1 cellular context compared by ENCODE assay signal in the genomic region with DNA sequence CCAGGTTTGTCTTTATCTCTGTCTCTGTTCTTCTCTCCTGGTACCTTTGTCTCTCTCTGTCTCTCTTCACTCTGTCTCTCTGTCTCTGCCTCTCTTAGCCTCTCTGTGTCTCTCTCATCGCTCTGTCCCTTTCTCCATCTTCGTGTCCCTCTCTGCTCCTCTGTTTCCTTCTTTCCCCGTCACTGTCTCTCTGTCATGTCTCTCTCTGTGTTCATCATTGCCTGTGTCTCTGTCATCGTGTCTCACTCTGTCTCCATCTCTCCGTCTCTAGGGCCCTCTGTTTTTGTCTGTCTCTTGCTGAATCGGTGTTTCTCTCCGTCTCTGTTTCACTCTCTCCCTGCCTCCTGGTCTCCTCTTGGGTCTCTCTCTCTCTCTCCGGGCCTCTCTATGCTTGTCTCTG.
TF ChIP-seq lines count a peak whose summit lies in the region.

No MANE protein-coding gene starts in this region.

TF ChIP-seq in K562, 482 proteins besides CTCF, POLR2A, EP300 and RAD21 (continues in another document):
- TF ChIP-seq SMAD1 (IDR thresholded peaks at IDR 0.05; ENCODE audit: low read depth, low read length, partially characterized antibody) (no peak), C11orf30 (IDR thresholded peaks at IDR 0.05; ENCODE audit: low read depth) (no peak), SMAD4 (CRISPR knock-in tag; conservative IDR thresholded peaks at IDR 0.05) (no peak), E2F8 (IDR thresholded peaks at IDR 0.05; ENCODE audit: low read depth, partially characterized antibody) (no peak), SRF (CRISPR knock-in tag; IDR thresholded peaks at IDR 0.05) (no peak), TRIM24 (IDR thresholded peaks at IDR 0.05) (peak in 1 of 2 experiments; percentile 8; a peak in 1 of 4 replicates), RFX7 (CRISPR knock-in tag; IDR thresholded peaks at IDR 0.05) (no peak), ARHGAP35 (IDR thresholded peaks at IDR 0.05; ENCODE audit: partially characterized antibody) (peak; percentile 68), ZFP1 (CRISPR knock-in tag; IDR thresholded peaks at IDR 0.05) (no peak), RBBP5 (IDR thresholded peaks at IDR 0.05; ENCODE audit: borderline replicate concordance, insufficient read depth, low read length, poor library complexity, severe bottlenecking) (no peak), PTTG1 (tag; IDR thresholded peaks at IDR 0.05; ENCODE audit: low read depth) (no peak), FOXA1 (IDR thresholded peaks at IDR 0.05; ENCODE audit: borderline replicate concordance) (no peak), SMARCA5 (IDR thresholded peaks at IDR 0.05) (0 out of 2 replicates have a peak, but pooled peaks have one; percentile 49), MIER1 (IDR thresholded peaks at IDR 0.05; ENCODE audit: low read depth) (0 out of 2 replicates have a peak, but pooled peaks have one; percentile 15), MTA1 (IDR thresholded peaks at IDR 0.05; ENCODE audit: borderline replicate concordance) (no peak), OTX1 (CRISPR knock-in tag; IDR thresholded peaks at IDR 0.05) (peak; percentile 34; the same call in 1 of the 2 replicates), SRSF1 (IDR thresholded peaks at IDR 0.05; ENCODE audit: low read depth, low read length) (no peak), ZNF561 (CRISPR knock-in tag; conservative IDR thresholded peaks at IDR 0.05) (no peak), SRSF9 (IDR thresholded peaks at IDR 0.05; ENCODE audit: borderline replicate concordance, low read depth, low read length) (no peak), ELF4 (CRISPR knock-in tag; IDR thresholded peaks at IDR 0.05) (peak; percentile 63; the same call in 1 of the 2 replicates), HLTF (IDR thresholded peaks at IDR 0.05) (peak; percentile 83), KLF16 (IDR thresholded peaks at IDR 0.05) (no peak), THRB (CRISPR knock-in tag; conservative IDR thresholded peaks at IDR 0.05) (0 out of 2 replicates have a peak, but pooled peaks have one; percentile 32), ASH1L (IDR thresholded peaks at IDR 0.05; ENCODE audit: borderline replicate concordance, low read depth, partially characterized antibody) (no peak), ZNF586 (CRISPR knock-in tag; conservative IDR thresholded peaks at IDR 0.05) (no peak), ZNF217 (CRISPR knock-in tag; IDR thresholded peaks at IDR 0.05) (no peak), L3MBTL2 (IDR thresholded peaks at IDR 0.05) (no peak), KAT7 (CRISPR knock-in tag; IDR thresholded peaks at IDR 0.05; ENCODE audit: borderline replicate concordance) (no peak), WHSC1 (IDR thresholded peaks at IDR 0.05; ENCODE audit: low read length) (no peak), HDGF (IDR thresholded peaks at IDR 0.05) (peak; percentile 73; the same call in 1 of the 2 replicates), ZZZ3 (IDR thresholded peaks at IDR 0.05) (no peak), ZNF668 (CRISPR knock-in tag; IDR thresholded peaks at IDR 0.05) (no peak), ZNF740 (CRISPR knock-in tag; IDR thresholded peaks at IDR 0.05) (no peak), ZNF740 (tag; IDR thresholded peaks at IDR 0.05) (no peak), RCOR1 (IDR thresholded peaks at IDR 0.05; ENCODE audit: borderline replicate concordance in 1 of 2, low read depth in 2 of 2, low read length in 2 of 2) (no peak), KDM1A (IDR thresholded peaks at IDR 0.05) (peak; percentile 0 to 20; a peak in 1 of 4 replicates), HDAC6 (IDR thresholded peaks at IDR 0.05; ENCODE audit: low read depth, low read length) (no peak), GABPB1 (CRISPR knock-in tag; IDR thresholded peaks at IDR 0.05) (no peak), PHF20 (IDR thresholded peaks at IDR 0.05; ENCODE audit: partially characterized antibody) (peak; percentile 12), MYBL2 (IDR thresholded peaks at IDR 0.05; ENCODE audit: low read depth) (no peak), MYBL2 (CRISPR knock-in tag; IDR thresholded peaks at IDR 0.05; ENCODE audit: borderline replicate concordance) (no peak), SRSF3 (IDR thresholded peaks at IDR 0.05; ENCODE audit: insufficient read depth, low read length) (no peak), ZNF3 (CRISPR knock-in tag; IDR thresholded peaks at IDR 0.05) (no peak), RBM39 (optimal IDR thresholded peaks at IDR 0.05; ENCODE audit: low read depth, low read length) (no peak), HDAC2 (IDR thresholded peaks at IDR 0.05) (no peak), NR4A1 (CRISPR knock-in tag; IDR thresholded peaks at IDR 0.05) (no peak), NR4A1 (tag; IDR thresholded peaks at IDR 0.05) (no peak), FOXK2 (conservative IDR thresholded peaks at IDR 0.05 in 1 of 2, IDR thresholded peaks at IDR 0.05 in 1 of 2; ENCODE audit: low read depth in 2 of 2) (peak in 1 of 2 experiments; percentile 23; a peak in 1 of 4 replicates), NFRKB (IDR thresholded peaks at IDR 0.05; ENCODE audit: low read depth) (peak; percentile 28), SIN3B (IDR thresholded peaks at IDR 0.05; ENCODE audit: low read depth) (no peak), SNIP1 (IDR thresholded peaks at IDR 0.05; ENCODE audit: low read depth) (0 out of 2 replicates have a peak, but pooled peaks have one; percentile 33), NKRF (IDR thresholded peaks at IDR 0.05; ENCODE audit: borderline replicate concordance) (peak; percentile 51; the same call in 1 of the 2 replicates)
- TF ChIP-seq, protein P1, sequence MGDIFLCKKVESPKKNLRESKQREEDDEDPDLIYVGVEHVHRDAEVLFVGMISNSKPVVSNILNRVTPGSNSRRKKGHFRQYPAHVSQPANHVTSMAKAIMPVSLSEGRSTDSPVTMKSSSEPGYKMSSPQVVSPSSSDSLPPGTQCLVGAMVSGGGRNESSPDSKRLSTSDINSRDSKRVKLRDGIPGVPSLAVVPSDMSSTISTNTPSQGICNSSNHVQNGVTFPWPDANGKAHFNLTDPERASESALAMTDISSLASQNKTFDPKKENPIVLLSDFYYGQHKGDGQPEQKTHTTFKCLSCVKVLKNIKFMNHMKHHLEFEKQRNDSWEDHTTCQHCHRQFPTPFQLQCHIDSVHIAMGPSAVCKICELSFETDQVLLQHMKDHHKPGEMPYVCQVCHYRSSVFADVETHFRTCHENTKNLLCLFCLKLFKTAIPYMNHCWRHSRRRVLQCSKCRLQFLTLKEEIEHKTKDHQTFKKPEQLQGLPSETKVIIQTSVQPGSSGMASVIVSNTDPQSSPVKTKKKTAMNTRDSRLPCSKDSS (IDR thresholded peaks at IDR 0.05; ENCODE audit: low read depth, partially characterized antibody), result peak; percentile 16
- TF ChIP-seq, protein P2, sequence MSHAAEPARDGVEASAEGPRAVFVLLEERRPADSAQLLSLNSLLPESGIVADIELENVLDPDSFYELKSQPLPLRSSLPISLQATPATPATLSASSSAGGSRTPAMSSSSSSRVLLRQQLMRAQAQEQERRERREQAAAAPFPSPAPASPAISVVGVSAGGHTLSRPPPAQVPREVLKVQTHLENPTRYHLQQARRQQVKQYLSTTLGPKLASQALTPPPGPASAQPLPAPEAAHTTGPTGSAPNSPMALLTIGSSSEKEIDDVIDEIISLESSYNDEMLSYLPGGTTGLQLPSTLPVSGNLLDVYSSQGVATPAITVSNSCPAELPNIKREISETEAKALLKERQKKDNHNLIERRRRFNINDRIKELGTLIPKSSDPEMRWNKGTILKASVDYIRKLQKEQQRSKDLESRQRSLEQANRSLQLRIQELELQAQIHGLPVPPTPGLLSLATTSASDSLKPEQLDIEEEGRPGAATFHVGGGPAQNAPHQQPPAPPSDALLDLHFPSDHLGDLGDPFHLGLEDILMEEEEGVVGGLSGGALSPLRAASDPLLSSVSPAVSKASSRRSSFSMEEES (CRISPR knock-in tag; IDR thresholded peaks at IDR 0.05), result no peak
- TF ChIP-seq, protein P3, sequence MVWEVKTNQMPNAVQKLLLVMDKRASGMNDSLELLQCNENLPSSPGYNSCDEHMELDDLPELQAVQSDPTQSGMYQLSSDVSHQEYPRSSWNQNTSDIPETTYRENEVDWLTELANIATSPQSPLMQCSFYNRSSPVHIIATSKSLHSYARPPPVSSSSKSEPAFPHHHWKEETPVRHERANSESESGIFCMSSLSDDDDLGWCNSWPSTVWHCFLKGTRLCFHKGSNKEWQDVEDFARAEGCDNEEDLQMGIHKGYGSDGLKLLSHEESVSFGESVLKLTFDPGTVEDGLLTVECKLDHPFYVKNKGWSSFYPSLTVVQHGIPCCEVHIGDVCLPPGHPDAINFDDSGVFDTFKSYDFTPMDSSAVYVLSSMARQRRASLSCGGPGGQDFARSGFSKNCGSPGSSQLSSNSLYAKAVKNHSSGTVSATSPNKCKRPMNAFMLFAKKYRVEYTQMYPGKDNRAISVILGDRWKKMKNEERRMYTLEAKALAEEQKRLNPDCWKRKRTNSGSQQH (CRISPR knock-in tag; IDR thresholded peaks at IDR 0.05), result peak; percentile 80; the same call in 1 of the 2 replicates
- TF ChIP-seq, protein P4, sequence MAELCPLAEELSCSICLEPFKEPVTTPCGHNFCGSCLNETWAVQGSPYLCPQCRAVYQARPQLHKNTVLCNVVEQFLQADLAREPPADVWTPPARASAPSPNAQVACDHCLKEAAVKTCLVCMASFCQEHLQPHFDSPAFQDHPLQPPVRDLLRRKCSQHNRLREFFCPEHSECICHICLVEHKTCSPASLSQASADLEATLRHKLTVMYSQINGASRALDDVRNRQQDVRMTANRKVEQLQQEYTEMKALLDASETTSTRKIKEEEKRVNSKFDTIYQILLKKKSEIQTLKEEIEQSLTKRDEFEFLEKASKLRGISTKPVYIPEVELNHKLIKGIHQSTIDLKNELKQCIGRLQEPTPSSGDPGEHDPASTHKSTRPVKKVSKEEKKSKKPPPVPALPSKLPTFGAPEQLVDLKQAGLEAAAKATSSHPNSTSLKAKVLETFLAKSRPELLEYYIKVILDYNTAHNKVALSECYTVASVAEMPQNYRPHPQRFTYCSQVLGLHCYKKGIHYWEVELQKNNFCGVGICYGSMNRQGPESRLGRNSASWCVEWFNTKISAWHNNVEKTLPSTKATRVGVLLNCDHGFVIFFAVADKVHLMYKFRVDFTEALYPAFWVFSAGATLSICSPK (IDR thresholded peaks at IDR 0.05; ENCODE audit: borderline replicate concordance), result no peak
- TF ChIP-seq, protein P5, sequence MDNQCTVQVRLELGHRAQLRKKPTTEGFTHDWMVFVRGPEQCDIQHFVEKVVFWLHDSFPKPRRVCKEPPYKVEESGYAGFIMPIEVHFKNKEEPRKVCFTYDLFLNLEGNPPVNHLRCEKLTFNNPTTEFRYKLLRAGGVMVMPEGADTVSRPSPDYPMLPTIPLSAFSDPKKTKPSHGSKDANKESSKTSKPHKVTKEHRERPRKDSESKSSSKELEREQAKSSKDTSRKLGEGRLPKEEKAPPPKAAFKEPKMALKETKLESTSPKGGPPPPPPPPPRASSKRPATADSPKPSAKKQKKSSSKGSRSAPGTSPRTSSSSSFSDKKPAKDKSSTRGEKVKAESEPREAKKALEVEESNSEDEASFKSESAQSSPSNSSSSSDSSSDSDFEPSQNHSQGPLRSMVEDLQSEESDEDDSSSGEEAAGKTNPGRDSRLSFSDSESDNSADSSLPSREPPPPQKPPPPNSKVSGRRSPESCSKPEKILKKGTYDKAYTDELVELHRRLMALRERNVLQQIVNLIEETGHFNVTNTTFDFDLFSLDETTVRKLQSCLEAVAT (IDR thresholded peaks at IDR 0.05), result peak; percentile 68 to 86; a peak in 2 of 4 replicates
